8 cellular contexts compared by ENCODE assay signal in the genomic region with DNA sequence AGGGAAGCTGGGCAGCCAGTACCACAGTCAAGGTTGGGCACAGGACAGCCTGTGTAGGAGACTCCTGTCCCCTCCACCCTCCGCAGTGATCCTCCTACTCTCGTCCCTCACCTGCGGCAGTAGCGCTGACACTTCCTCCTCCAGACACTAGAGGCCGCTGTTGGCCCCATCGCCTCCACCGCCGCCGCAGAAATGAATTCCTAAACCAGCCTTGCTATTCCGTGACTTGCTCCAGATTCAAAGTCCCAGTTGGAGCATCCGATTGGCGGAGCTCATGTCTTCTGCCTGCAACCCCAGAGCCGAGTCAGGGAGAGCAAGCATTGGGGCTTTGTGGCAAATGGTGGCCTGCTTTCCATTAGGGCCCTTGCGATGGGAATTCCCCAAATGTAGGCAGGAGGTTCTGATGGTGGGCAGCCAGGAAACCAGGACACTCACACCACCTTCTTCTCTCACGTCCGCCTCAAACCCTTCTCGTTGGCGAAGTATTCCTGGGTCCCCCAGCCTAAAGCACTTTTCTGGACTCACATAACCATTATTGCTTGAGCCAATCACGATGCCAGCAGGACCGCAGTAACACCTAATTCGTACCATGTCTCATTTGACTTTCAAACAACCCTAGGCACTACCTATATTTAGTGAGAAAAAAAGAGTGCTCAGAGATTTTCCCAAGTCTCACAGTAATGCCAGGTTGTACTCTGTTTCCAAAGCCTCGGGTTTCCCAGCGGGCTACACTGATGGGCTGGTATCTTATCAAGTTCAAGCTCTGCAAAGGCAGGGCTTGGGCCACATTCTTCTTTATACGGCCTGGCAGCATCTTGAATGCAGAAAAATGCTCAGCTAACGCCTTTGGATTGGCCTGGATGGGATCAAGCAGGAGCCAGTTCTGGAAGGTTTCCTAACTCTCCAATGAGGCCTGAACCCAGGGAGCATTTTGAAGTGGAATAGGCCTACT. TPM values are rescaled to one million over a fixed set of nuclear protein-coding genes. Genes with fewer than 3 reads are reported as not detected.
A peak's percentile ranks its signal among the peaks of the same experiment; 100 is the strongest.
DNase-seq lines count a peak whose midpoint lies in the region; ATAC-seq, FAIRE-seq and TF ChIP-seq lines count a peak whose summit lies in the region.

No MANE protein-coding gene starts in this region.

- peak overlapping the region; percentile 82 for H3K9ac ChIP-seq in neural cell (ENCODE audit: low read length)
- peak overlapping the region; percentile 52 to 75 for H3K9ac ChIP-seq in stomach smooth muscle (ENCODE audit: low read length in 2 of 2)

- peaks cover 23% of the 10 kb centered on the region for H3K36me3 Mint-ChIP-seq in activated T-helper 2 cell treated with anti-CD3 and anti-CD28 coated beads, Interferon-gamma antibody, Interleukin-2, Interleukin-4, amounts not matched to agents 10 μg/mL and 5 μg/mL and 100 μg/mL, durations not matched to agents 14 hours and 24 hours and 36 hours (ENCODE audit: low read depth)

- peak; percentile 98 for TF ChIP-seq CTCF in AG04450 (IDR thresholded peaks at IDR 0.05; ENCODE audit: low read depth, low read length)
- peak; percentile 99 for TF ChIP-seq CTCF in fibroblast of the aortic adventitia (IDR thresholded peaks at IDR 0.05; ENCODE audit: insufficient read depth, low read length)
- TF ChIP-seq CTCF in neural cell (IDR thresholded peaks at IDR 0.05; ENCODE audit: poor library complexity, severe bottlenecking): peak; percentile 97

- peak overlapping the region; percentile 68 for H3K4me3 Mint-ChIP-seq in activated T-helper 2 cell treated with anti-CD3 and anti-CD28 coated beads, Interferon-gamma antibody, Interleukin-2, Interleukin-4, amounts not matched to agents 10 μg/mL and 5 μg/mL and 100 μg/mL, durations not matched to agents 14 hours and 24 hours and 36 hours (ENCODE audit: low read depth)

- H3F3A ChIP-seq in neural cell (ENCODE audit: insufficient read depth, low read length, poor library complexity, severe bottlenecking): peaks cover 10% of the 10 kb centered on the region

- H3K79me2 ChIP-seq in neural cell (replicated peaks; ENCODE audit: insufficient read depth, low read length): no peaks in the 10 kb centered on the region

- peaks cover 3% of the 10 kb centered on the region for H3K27me3 Mint-ChIP-seq in activated T-helper 2 cell treated with anti-CD3 and anti-CD28 coated beads, Interferon-gamma antibody, Interleukin-2, Interleukin-4, amounts not matched to agents 10 μg/mL and 5 μg/mL and 100 μg/mL, durations not matched to agents 14 hours and 24 hours and 36 hours (ENCODE audit: low read depth)

- H3K9me3 ChIP-seq in AG04450 (ENCODE audit: control insufficient read depth, insufficient read depth, low read length) (no peaks in the 10 kb centered on the region), neural cell (ENCODE audit: low read length) (no peaks in the 10 kb centered on the region), stomach smooth muscle (ENCODE audit: control insufficient read depth in 2 of 2, low read length in 2 of 2) (no peaks in the 10 kb centered on the region)

- H3K36me3 ChIP-seq in neural cell (ENCODE audit: insufficient read depth, low read length) (no peaks in the 10 kb centered on the region), stomach smooth muscle (ENCODE audit: control insufficient read depth in 2 of 2, insufficient read depth in 2 of 2, low read length in 2 of 2) (peaks cover 24 to 25% of the 10 kb centered on the region in 2 donors)

- H2AFZ ChIP-seq in neural cell (ENCODE audit: low read depth, low read length): no peak overlapping the region

- no peaks in the 10 kb centered on the region for H3K9me2 ChIP-seq in neural cell (ENCODE audit: insufficient read depth, low read length)

- H3K4me1 ChIP-seq in stomach smooth muscle (ENCODE audit: control insufficient read depth, insufficient read depth, low read length): peaks cover 56% of the 10 kb centered on the region

- POLR2A ChIA-PET in AG04450 (lab: Yijun Ruan, JAX): interaction anchor here (0.6 to 2.9 kb wide), 13 partner anchors 12 to 206 kb away, joined by 3 to 11 read pairs (median 6); a partner anchor contains a TSS

- peak; percentile 24 for ATAC-seq in GM18868 (IDR thresholded peaks at IDR 0.05; ENCODE audit: unreplicated experiment)

- peak overlapping the region; percentile 91 for H3K27ac Mint-ChIP-seq in activated T-helper 2 cell treated with anti-CD3 and anti-CD28 coated beads, Interferon-gamma antibody, Interleukin-2, Interleukin-4, amounts not matched to agents 10 μg/mL and 5 μg/mL and 100 μg/mL, durations not matched to agents 14 hours and 24 hours and 36 hours

- DNase-seq in AG04450 (ENCODE audit: low read depth, low spot score) (peak; percentile 27), RCC 7860 (ENCODE audit: low spot score) (peak; percentile 69), fibroblast of the aortic adventitia (ENCODE audit: low read depth) (peak; percentile 82)
- DNase-seq in activated T-helper 2 cell treated with anti-CD3 and anti-CD28 coated beads, Interferon-gamma antibody, Interleukin-2, Interleukin-4, amounts not matched to agents 10 μg/mL and 5 μg/mL and 100 μg/mL, durations not matched to agents 14 hours and 24 hours and 36 hours (ENCODE audit: low spot score): peak; percentile 64

- FAIRE-seq in RCC 7860 (lab: Jason Lieb, UNC): peak; percentile 63

- H3K4me1 Mint-ChIP-seq in activated T-helper 2 cell treated with anti-CD3 and anti-CD28 coated beads, Interferon-gamma antibody, Interleukin-2, Interleukin-4, amounts not matched to agents 10 μg/mL and 5 μg/mL and 100 μg/mL, durations not matched to agents 14 hours and 24 hours and 36 hours (ENCODE audit: low read depth): peaks cover 38% of the 10 kb centered on the region

- TF ChIP-seq RAD21 in Ishikawa (IDR thresholded peaks at IDR 0.05; ENCODE audit: low read depth) (peak; percentile 82), neural cell (conservative IDR thresholded peaks at IDR 0.05) (peak; percentile 88)

- no peaks in the 10 kb centered on the region for H4K20me1 ChIP-seq in neural cell (ENCODE audit: insufficient read depth)

- H3K27ac ChIP-seq in AG04450 (ENCODE audit: low read depth, low read length) (peak overlapping the region; percentile 90), neural cell (ENCODE audit: low read length) (peak overlapping the region; percentile 79), stomach smooth muscle (ENCODE audit: low read length) (peak overlapping the region; percentile 95)

- TF ChIP-seq EP300 in Ishikawa (IDR thresholded peaks at IDR 0.05; ENCODE audit: borderline replicate concordance) (0 out of 2 replicates have a peak, but pooled peaks have one; percentile 20), neural cell (conservative IDR thresholded peaks at IDR 0.05; ENCODE audit: poor library complexity, severe bottlenecking) (peak; percentile 12)

- H3K4me2 ChIP-seq in neural cell (ENCODE audit: low read length): peak overlapping the region; percentile 15

- H3K4me3 ChIP-seq in AG04450 (ENCODE audit: low read depth, low read length) (no peak overlapping the region), fibroblast of the aortic adventitia (ENCODE audit: low read depth, low read length) (no peak overlapping the region), neural cell (ENCODE audit: low read length) (peak overlapping the region; percentile 74), stomach smooth muscle (ENCODE audit: low read length in 2 of 2) (peak overlapping the region; percentile 36 to 66)

- H3K27me3 ChIP-seq in AG04450 (ENCODE audit: control insufficient read depth, insufficient read depth, low read length): no peaks in the 10 kb centered on the region
- H3K27me3 ChIP-seq in neural cell (ENCODE audit: insufficient read depth, low read depth, low read length): no peaks in the 10 kb centered on the region
- no peaks in the 10 kb centered on the region for H3K27me3 ChIP-seq in stomach smooth muscle (ENCODE audit: control insufficient read depth in 1 of 2, insufficient read depth in 2 of 2, low read length in 2 of 2)

- no peaks in the 10 kb centered on the region for H3K9me3 Mint-ChIP-seq in activated T-helper 2 cell treated with anti-CD3 and anti-CD28 coated beads, Interferon-gamma antibody, Interleukin-2, Interleukin-4, amounts not matched to agents 10 μg/mL and 5 μg/mL and 100 μg/mL, durations not matched to agents 14 hours and 24 hours and 36 hours

- intact Hi-C loops in activated T-helper 2 cell treated with anti-CD3 and anti-CD28 coated beads, Interferon-gamma antibody, Interleukin-2, Interleukin-4, amounts not matched to agents 10 μg/mL and 5 μg/mL and 100 μg/mL, durations not matched to agents 14 hours and 24 hours and 36 hours (cut with micrococcal nuclease): loop anchor here (2.0 kb wide), 2 partner anchors 59 to 75 kb away; a partner anchor contains a TSS

- CTCF ChIA-PET in AG04450 (lab: Charles Lee): interaction anchor here (0.6 to 9.0 kb wide), 32 partner anchors 11 to 896 kb away, joined by 3 to 115 read pairs (median 6); a partner anchor contains a TSS

RNA-seq across cellular contexts. Expression of a gene that starts 1.2 kb away (rescaled TPM):
- polyA plus RNA-seq in AG04450 (2011; rRNA removed) (40.6 and 41.1 TPM in 2 replicates), neural cell (145 and 172 TPM in 2 replicates)
- polyA minus RNA-seq in AG04450 (2011; rRNA and poly(A)+ RNA removed): 49.0 and 66.1 TPM in 2 replicates
- total RNA-seq in activated T-helper 2 cell treated with anti-CD3 and anti-CD28 coated beads, Interferon-gamma antibody, Interleukin-2, Interleukin-4, amounts not matched to agents 10 μg/mL and 5 μg/mL and 100 μg/mL, durations not matched to agents 14 hours and 24 hours and 36 hours: 49.8 and 55.6 TPM in 2 replicates
- 28.0 and 41.7 TPM in 2 replicates for total RNA-seq in fibroblast of the aortic adventitia (ENCODE audit: low replicate concordance)
- 54.8 and 57.6 TPM in 2 replicates for polyA minus RNA-seq in neural cell

RNA-seq across cellular contexts. Expression of a gene that starts 24.3 kb away (rescaled TPM):
- polyA plus RNA-seq in AG04450 (2011; rRNA removed) (22.4 and 22.6 TPM in 2 replicates), neural cell (0.82 TPM in 1 of 2 replicates, not detected in the other)
- 8.5 and 9.5 TPM in 2 replicates for polyA minus RNA-seq in AG04450 (2011; rRNA and poly(A)+ RNA removed)
- total RNA-seq in activated T-helper 2 cell treated with anti-CD3 and anti-CD28 coated beads, Interferon-gamma antibody, Interleukin-2, Interleukin-4, amounts not matched to agents 10 μg/mL and 5 μg/mL and 100 μg/mL, durations not matched to agents 14 hours and 24 hours and 36 hours: 220 and 231 TPM in 2 replicates
- total RNA-seq in fibroblast of the aortic adventitia (ENCODE audit: low replicate concordance): 9.7 and 25.6 TPM in 2 replicates
- polyA minus RNA-seq in neural cell: not detected in 2 replicates

RNA-seq across cellular contexts. Expression of a gene that starts 24.9 kb away (rescaled TPM):
- polyA plus RNA-seq in AG04450 (2011; rRNA removed) (not detected in 2 replicates), neural cell (not detected in 2 replicates)
- polyA minus RNA-seq in AG04450 (2011; rRNA and poly(A)+ RNA removed): not detected in 2 replicates
- not detected in 2 replicates for total RNA-seq in activated T-helper 2 cell treated with anti-CD3 and anti-CD28 coated beads, Interferon-gamma antibody, Interleukin-2, Interleukin-4, amounts not matched to agents 10 μg/mL and 5 μg/mL and 100 μg/mL, durations not matched to agents 14 hours and 24 hours and 36 hours
- not detected in 2 replicates for total RNA-seq in fibroblast of the aortic adventitia (ENCODE audit: low replicate concordance)
- polyA minus RNA-seq in neural cell: not detected in 2 replicates

RNA-seq across cellular contexts. Expression of a gene that starts 31.2 kb away (rescaled TPM):
- polyA plus RNA-seq in AG04450 (2011; rRNA removed): 11.7 and 15.1 TPM in 2 replicates
- polyA minus RNA-seq in AG04450 (2011; rRNA and poly(A)+ RNA removed): 19.8 and 26.2 TPM in 2 replicates
- 1.1 and 1.6 TPM in 2 replicates for total RNA-seq in activated T-helper 2 cell treated with anti-CD3 and anti-CD28 coated beads, Interferon-gamma antibody, Interleukin-2, Interleukin-4, amounts not matched to agents 10 μg/mL and 5 μg/mL and 100 μg/mL, durations not matched to agents 14 hours and 24 hours and 36 hours
- 0.36 and 1.8 TPM in 2 replicates for total RNA-seq in fibroblast of the aortic adventitia (ENCODE audit: low replicate concordance)
- 66.4 and 82.1 TPM in 2 replicates for polyA plus RNA-seq in neural cell
- 94.0 and 107 TPM in 2 replicates for polyA minus RNA-seq in neural cell

RNA-seq across cellular contexts. Expression of a gene that starts 32.7 kb away (rescaled TPM):
- polyA plus RNA-seq in AG04450 (2011; rRNA removed) (33.9 and 36.6 TPM in 2 replicates), neural cell (64.9 and 96.5 TPM in 2 replicates)
- polyA minus RNA-seq in AG04450 (2011; rRNA and poly(A)+ RNA removed): 33.2 and 51.3 TPM in 2 replicates
- total RNA-seq in activated T-helper 2 cell treated with anti-CD3 and anti-CD28 coated beads, Interferon-gamma antibody, Interleukin-2, Interleukin-4, amounts not matched to agents 10 μg/mL and 5 μg/mL and 100 μg/mL, durations not matched to agents 14 hours and 24 hours and 36 hours: 32.0 and 33.3 TPM in 2 replicates
- total RNA-seq in fibroblast of the aortic adventitia (ENCODE audit: low replicate concordance): 16.7 and 40.2 TPM in 2 replicates
- 20.7 and 20.8 TPM in 2 replicates for polyA minus RNA-seq in neural cell

Comparison
In these comparisons a context has a peak if more than half of its experiments do, and no peak if none do; other contexts are left out.
1. DNase-seq: peak in every context shown above with its lines; median percentile 82 in fibroblast of the aortic adventitia; 69 in RCC 7860; 64 in activated T-helper 2 cell treated with anti-CD3 and anti-CD28 coated beads, Interferon-gamma antibody, Interleukin-2, Interleukin-4, amounts not matched to agents 10 μg/mL and 5 μg/mL and 100 μg/mL, durations not matched to agents 14 hours and 24 hours and 36 hours; 27 in AG04450.
2. H3K4me3 ChIP-seq: peak in neural cell (single experiment) and stomach smooth muscle (2 of 2); none in AG04450 (single experiment) and fibroblast of the aortic adventitia (single experiment).
3. Peak in every context shown above with its lines, with median percentiles within 50 percentile points of each other: H3K27ac ChIP-seq and CTCF ChIP-seq.